ENCODE assay signal across 27 cellular contexts in genomic region chr7:140689199-140690152, GRCh38. TPM values are rescaled to one million over a fixed set of nuclear protein-coding genes. Genes with fewer than 3 reads are reported as not detected.
"Had no signal": no experiment of that assay in that cellular context is flagged by ENCODE, and none has a peak within 500 bp of the region (broad histone marks: within the 10 kb centered on the region; RNA-seq: fewer than 3 reads in every experiment).

No MANE protein-coding gene starts in this region.

- H3K9ac ChIP-seq: neural progenitor cell had no signal

- ATAC-seq: activated CD8-positive, alpha-beta T cell treated with anti-CD3 and anti-CD28 coated beads for 36 hours; effector memory CD8-positive, alpha-beta T cell; gastroesophageal sphincter; naive thymus-derived CD8-positive, alpha-beta T cell; right lobe of liver; T-helper 17 cell; upper lobe of right lung had no signal

- H3K27me3 Mint-ChIP-seq: activated CD4-positive, alpha-beta T cell treated with anti-CD3 and anti-CD28 coated beads, Interleukin-2, amount 10 ng/mL, durations not matched to agents 24 days and 14 days; activated CD8-positive, alpha-beta T cell treated with anti-CD3 and anti-CD28 coated beads for 36 hours; activated naive CD4-positive, alpha-beta T cell treated with anti-CD3 and anti-CD28 coated beads, Interleukin-2, amount 10 ng/mL, durations not matched to agents 7 days and 5 days; activated naive CD8-positive, alpha-beta T cell treated with anti-CD3 and anti-CD28 coated beads, Interleukin-2, amount 10 ng/mL, durations not matched to agents 7 days and 5 days; brain; effector memory CD8-positive, alpha-beta T cell; memory B cell; naive thymus-derived CD8-positive, alpha-beta T cell; T-helper 17 cell had no signal

- H3K36me3 ChIP-seq: neural progenitor cell, right lobe of liver had no signal

- H3K27ac Mint-ChIP-seq: activated CD4-positive, alpha-beta T cell treated with anti-CD3 and anti-CD28 coated beads, Interleukin-2, amount 10 ng/mL, durations not matched to agents 24 days and 14 days; activated CD8-positive, alpha-beta T cell treated with anti-CD3 and anti-CD28 coated beads for 36 hours; activated naive CD4-positive, alpha-beta T cell treated with anti-CD3 and anti-CD28 coated beads, Interleukin-2, amount 10 ng/mL, durations not matched to agents 7 days and 5 days; activated naive CD8-positive, alpha-beta T cell treated with anti-CD3 and anti-CD28 coated beads, Interleukin-2, amount 10 ng/mL, durations not matched to agents 7 days and 5 days; brain; effector memory CD8-positive, alpha-beta T cell; memory B cell; neural progenitor cell; T-helper 17 cell had no signal

- DNase-seq: activated CD4-positive, alpha-beta T cell treated with anti-CD3 and anti-CD28 coated beads, Interleukin-2, amount 10 ng/mL, durations not matched to agents 24 days and 14 days; activated CD4-positive, CD25-positive, alpha-beta regulatory T cell treated with anti-CD3 and anti-CD28 coated beads, Interleukin-2, amount 50 U/mL, for 72 hours; activated CD8-positive, alpha-beta T cell treated with anti-CD3 and anti-CD28 coated beads for 36 hours; activated gamma-delta T cell; activated naive CD4-positive, alpha-beta T cell treated with anti-CD3 and anti-CD28 coated beads, Interleukin-2, amount 10 ng/mL, durations not matched to agents 7 days and 5 days; activated naive CD8-positive, alpha-beta T cell treated with anti-CD3 and anti-CD28 coated beads, Interleukin-2, amount 10 ng/mL, durations not matched to agents 7 days and 5 days; cortex of kidney; effector memory CD8-positive, alpha-beta T cell; erythroblast; hippocampal formation; immature natural killer cell; naive thymus-derived CD8-positive, alpha-beta T cell; stimulated activated naive CD4-positive, alpha-beta T cell; T-helper 17 cell; T1000; tibial artery; upper lobe of right lung; WERI-Rb-1 had no signal

- H2AFZ ChIP-seq: neural progenitor cell had no signal

- H3K9me3 ChIP-seq: ascending aorta, gastroesophageal sphincter, right lobe of liver, suprapubic skin, tibial artery, upper lobe of right lung had no signal

- H3K27me3 ChIP-seq: ascending aorta, cardiac muscle cell, gastroesophageal sphincter, neural progenitor cell, right lobe of liver, suprapubic skin, tibial artery, upper lobe of right lung had no signal

- H3K4me3 ChIP-seq: ascending aorta, cardiac muscle cell, gastroesophageal sphincter, neural progenitor cell, right lobe of liver, skin epidermis, suprapubic skin, tibial artery, upper lobe of right lung had no signal

- H3K4me2 ChIP-seq: neural progenitor cell had no signal

- H3K4me1 Mint-ChIP-seq: activated CD4-positive, alpha-beta T cell treated with anti-CD3 and anti-CD28 coated beads, Interleukin-2, amount 10 ng/mL, durations not matched to agents 24 days and 14 days; brain; immature natural killer cell; memory B cell; neural progenitor cell had no signal

- H3K4me1 ChIP-seq: ascending aorta, gastroesophageal sphincter, neural progenitor cell, suprapubic skin, tibial artery, upper lobe of right lung had no signal

- H3K4me3 Mint-ChIP-seq: activated CD4-positive, alpha-beta T cell treated with anti-CD3 and anti-CD28 coated beads, Interleukin-2, amount 10 ng/mL, durations not matched to agents 24 days and 14 days; activated CD8-positive, alpha-beta T cell treated with anti-CD3 and anti-CD28 coated beads for 36 hours; activated naive CD4-positive, alpha-beta T cell treated with anti-CD3 and anti-CD28 coated beads, Interleukin-2, amount 10 ng/mL, durations not matched to agents 7 days and 5 days; activated naive CD8-positive, alpha-beta T cell treated with anti-CD3 and anti-CD28 coated beads, Interleukin-2, amount 10 ng/mL, durations not matched to agents 7 days and 5 days; brain; effector memory CD8-positive, alpha-beta T cell; immature natural killer cell; memory B cell; naive thymus-derived CD8-positive, alpha-beta T cell; neural progenitor cell; T-helper 17 cell had no signal

- H3K36me3 Mint-ChIP-seq: neural progenitor cell had no signal

- H3K9me3 Mint-ChIP-seq: activated CD4-positive, alpha-beta T cell treated with anti-CD3 and anti-CD28 coated beads, Interleukin-2, amount 10 ng/mL, durations not matched to agents 24 days and 14 days; activated CD8-positive, alpha-beta T cell treated with anti-CD3 and anti-CD28 coated beads for 36 hours; activated naive CD4-positive, alpha-beta T cell treated with anti-CD3 and anti-CD28 coated beads, Interleukin-2, amount 10 ng/mL, durations not matched to agents 7 days and 5 days; activated naive CD8-positive, alpha-beta T cell treated with anti-CD3 and anti-CD28 coated beads, Interleukin-2, amount 10 ng/mL, durations not matched to agents 7 days and 5 days; brain; effector memory CD8-positive, alpha-beta T cell; immature natural killer cell; memory B cell; naive thymus-derived CD8-positive, alpha-beta T cell; neural progenitor cell had no signal

- H3K27ac ChIP-seq: ascending aorta, cardiac muscle cell, gastroesophageal sphincter, neural progenitor cell, right lobe of liver, skin epidermis, suprapubic skin, tibial artery, upper lobe of right lung, WERI-Rb-1 had no signal

RNA-seq across cellular contexts. Expression of gene DENND2A, which starts 48.9 kb away (rescaled TPM):
- total RNA-seq: activated CD4-positive, alpha-beta T cell treated with anti-CD3 and anti-CD28 coated beads, Interleukin-2, amount 10 ng/mL, durations not matched to agents 24 days and 14 days; activated CD8-positive, alpha-beta T cell treated with anti-CD3 and anti-CD28 coated beads for 36 hours; activated naive CD8-positive, alpha-beta T cell treated with anti-CD3 and anti-CD28 coated beads, Interleukin-2, amount 10 ng/mL, durations not matched to agents 7 days and 5 days; T-helper 17 cell had no signal
- polyA plus RNA-seq: immature natural killer cell; naive thymus-derived CD8-positive, alpha-beta T cell had no signal
